In genomic region chr11:18019650-18020049, GRCh38 we compare ENCODE assay signal across 27 cellular contexts.
"Had no signal": no experiment of that assay in that cellular context is flagged by ENCODE, and none has a peak within 500 bp of the region (broad histone marks: within the 10 kb centered on the region; RNA-seq: fewer than 3 reads in every experiment).

No MANE protein-coding gene starts in this region.

- H3K27ac ChIP-seq: stomach, suprapubic skin, testis, thoracic aorta, thyroid gland, tibial artery, tibial nerve, transverse colon, upper lobe of left lung, upper lobe of right lung, uterus, vagina had no signal

- FAIRE-seq: urothelium cell line had no signal

- ATAC-seq: stimulated activated effector memory CD8-positive, alpha-beta T cell treated with anti-CD3 and anti-CD28 coated beads, Interleukin-12 subunit alpha, Interleukin-12 subunit beta, amount 100 ng/mL, for 72 hours; stimulated activated memory B cell treated with anti-CD40 and anti-IgM and Interleukin-4, amounts not matched to agents 10 μg/mL and 1 μg/mL and 100 μg/mL, for 72 hours; stimulated activated naive B cell treated with anti-CD40 and anti-IgM and Interleukin-4, amounts not matched to agents 10 μg/mL and 1 μg/mL and 100 μg/mL, for 72 hours; stimulated activated naive CD8-positive, alpha-beta T cell treated with anti-CD3 and anti-CD28 coated beads, Interleukin-15, amount 100 ng/mL, for 72 hours; stimulated activated naive CD8-positive, alpha-beta T cell treated with anti-CD3 and anti-CD28 coated beads, Interleukin-15, Interleukin-2, amounts not matched to agents 100 U/mL and 50 U/mL, for 24 hours; upper lobe of right lung had no signal

- H3K9me3 ChIP-seq: stomach, suprapubic skin, testis, thoracic aorta, thyroid gland, tibial artery, tibial nerve, transverse colon, upper lobe of left lung, upper lobe of right lung, uterus, vagina had no signal

- H3K36me3 ChIP-seq: stomach, suprapubic skin, thyroid gland, transverse colon, upper lobe of left lung, upper lobe of right lung, uterus, vagina had no signal

- H3K4me1 ChIP-seq: stomach, suprapubic skin, testis, thyroid gland, tibial artery, tibial nerve, transverse colon, upper lobe of left lung, upper lobe of right lung, uterus, vagina had no signal

- H3K4me3 ChIP-seq: stomach, suprapubic skin, testis, thoracic aorta, thyroid gland, tibial artery, tibial nerve, transverse colon, upper lobe of left lung, upper lobe of right lung, uterus, vagina had no signal

- H3K27me3 ChIP-seq: stomach, suprapubic skin, testis, thyroid gland, tibial artery, tibial nerve, transverse colon, upper lobe of left lung, upper lobe of right lung, uterus, vagina had no signal

- DNase-seq: stimulated activated CD4-positive, alpha-beta T cell treated with anti-CD3 and anti-CD28 coated beads, Interleukin-2, amount 100 ng/mL, for 48 hours; stimulated activated CD4-positive, alpha-beta T cell treated with anti-CD3 and anti-CD28 coated beads, Interleukin-4, amount 100 ng/mL, for 1 hour; stimulated activated CD4-positive, alpha-beta T cell treated with anti-CD3 and anti-CD28 coated beads, Interleukin-4, amount 100 ng/mL, for 24 hours; stimulated activated CD4-positive, alpha-beta T cell treated with anti-CD3 and anti-CD28 coated beads, Interleukin-4, amount 100 ng/mL, for 4 hours; stimulated activated CD8-positive, alpha-beta memory T cell treated with anti-CD3 and anti-CD28 coated beads, Interleukin-4, amount 100 ng/mL, for 48 hours; stimulated activated naive B cell treated with anti-CD40 and anti-IgM and Interleukin-4, amounts not matched to agents 10 μg/mL and 1 μg/mL and 100 μg/mL, for 72 hours; stimulated activated naive CD4-positive, alpha-beta T cell; stimulated activated naive CD4-positive, alpha-beta T cell treated with Interleukin-2 at 50 U/mL for 16 hours; stimulated activated naive CD8-positive, alpha-beta T cell treated with anti-CD3 and anti-CD28 coated beads, Interleukin-15, amount 100 ng/mL, for 72 hours; stimulated activated naive CD8-positive, alpha-beta T cell treated with anti-CD3 and anti-CD28 coated beads, Interleukin-15, Interleukin-2, amounts not matched to agents 100 U/mL and 50 U/mL, for 24 hours; stomach; substantia nigra; testis; thyroid gland; tibial artery; transverse colon; trophoblast cell; upper lobe of left lung; upper lobe of right lung; uterus had no signal
